In the genomic region with DNA sequence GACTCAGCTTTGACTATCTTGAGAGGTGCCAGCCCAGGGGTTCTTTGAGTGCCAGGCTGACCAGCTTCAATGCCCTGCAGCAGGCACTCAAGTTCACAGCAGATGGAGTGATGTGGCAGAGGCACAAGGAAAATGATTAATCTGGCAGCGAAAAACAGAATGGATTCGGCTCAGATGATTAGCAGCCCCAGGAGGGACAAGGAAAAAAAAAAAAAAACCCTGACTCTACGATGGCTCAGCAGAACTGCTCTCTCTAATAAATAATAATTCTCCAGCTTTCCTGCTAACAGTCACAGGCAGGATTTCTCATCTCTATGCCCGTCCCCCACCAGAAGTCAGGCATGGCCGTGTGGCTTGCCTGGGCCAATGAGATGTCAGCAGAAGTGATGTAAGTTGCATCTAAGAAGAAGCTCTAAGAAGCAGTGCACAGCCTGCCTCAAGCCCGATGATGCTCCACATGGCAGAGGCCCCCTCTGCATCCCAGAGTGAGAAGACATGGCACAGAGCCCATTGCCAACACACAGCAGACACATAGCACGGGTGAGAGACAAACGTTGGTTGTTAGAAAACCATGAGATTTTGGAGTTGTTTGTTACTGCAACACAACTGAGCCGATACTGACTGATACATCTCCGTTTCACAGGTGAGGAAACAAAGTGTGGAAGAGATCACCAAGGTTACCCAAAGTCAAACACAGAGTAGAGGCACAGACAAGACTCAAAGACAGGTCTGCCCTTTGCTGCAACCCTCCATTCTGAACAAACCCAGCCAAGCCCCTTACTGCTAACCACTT, we compare ENCODE assay signal across 10 cellular contexts.
A peak's percentile ranks its signal among the peaks of the same experiment; 100 is the strongest.
DNase-seq lines count a peak whose midpoint lies in the region; ATAC-seq and TF ChIP-seq lines count a peak whose summit lies in the region.
"Had no signal": no experiment of that assay in that cellular context is flagged by ENCODE, and none has a peak within 500 bp of the region (broad histone marks: within the 10 kb centered on the region; RNA-seq: fewer than 3 reads in every experiment).

No MANE protein-coding gene starts in this region.

- H3K4me1 ChIP-seq in stomach smooth muscle (ENCODE audit: control insufficient read depth, insufficient read depth, low read length) = peaks cover 56% of the 10 kb centered on the region

- no peak overlapping the region for H3K4me3 ChIP-seq in fibroblast of the aortic adventitia (ENCODE audit: low read depth, low read length)
- H3K4me3 ChIP-seq in stomach smooth muscle (ENCODE audit: low read length in 2 of 2) = peak overlapping the region in 1 of 2 donors; percentile 1
- H3K4me3 ChIP-seq in H7 (ENCODE audit: insufficient read depth, low read depth, low read length) = no peak overlapping the region

- no peak for ATAC-seq in GM21367 (IDR thresholded peaks at IDR 0.05; ENCODE audit: unreplicated experiment)
- no peak for ATAC-seq in HG03045 (IDR thresholded peaks at IDR 0.05; ENCODE audit: unreplicated experiment)
- ATAC-seq: activated T-helper 17 cell treated with anti-CD3 and anti-CD28 coated beads, Interleukin-2, amount 50 U/mL, for 72 hours had no signal

- H3K27me3 ChIP-seq in stomach smooth muscle (ENCODE audit: control insufficient read depth in 1 of 2, insufficient read depth in 2 of 2, low read length in 2 of 2) (no peaks in the 10 kb centered on the region), H7 (ENCODE audit: control insufficient read depth, insufficient read depth, low read length) (no peaks in the 10 kb centered on the region)

- peak overlapping the region; percentile 65 for H3K27ac ChIP-seq in RWPE1
- peak overlapping the region; percentile 94 for H3K27ac ChIP-seq in stomach smooth muscle (ENCODE audit: low read length)

- CTCF ChIA-PET in RWPE1 (lab: Yijun Ruan, JAX) = interaction anchor here (0.7 to 1.0 kb wide), 2 partner anchors 13 to 19 kb away, joined by 5 to 6 read pairs; no protein-coding TSS in a partner anchor

- DNase-seq in HCEC 1CT (peak; percentile 47), RWPE1 (ENCODE audit: low spot score) (peak; percentile 47), fibroblast of the aortic adventitia (ENCODE audit: low read depth) (peak; percentile 71), H7 (no peak), NCI-H2029 treated with DMSO at 0.1 percent for 48 hours (lab: John Stamatoyannopoulos, UW) (no peak)
- DNase-seq: NCI-H526 had no signal

- peaks cover 0 to 3% of the 10 kb centered on the region in 2 donors for H3K9me3 ChIP-seq in stomach smooth muscle (ENCODE audit: control insufficient read depth in 2 of 2, low read length in 2 of 2)

- TF ChIP-seq CTCF in RWPE1 (conservative IDR thresholded peaks at IDR 0.05; ENCODE audit: low read depth) (no peak), fibroblast of the aortic adventitia (IDR thresholded peaks at IDR 0.05; ENCODE audit: insufficient read depth, low read length) (no peak)

- H3K9ac ChIP-seq in stomach smooth muscle (ENCODE audit: low read length in 2 of 2) = peak overlapping the region in 1 of 2 donors; percentile 3

- H3K36me3 ChIP-seq in stomach smooth muscle (ENCODE audit: control insufficient read depth in 2 of 2, insufficient read depth in 2 of 2, low read length in 2 of 2) = peaks cover 0 to 3% of the 10 kb centered on the region in 2 donors
- H3K36me3 ChIP-seq in H7 (replicated peaks; ENCODE audit: control insufficient read depth, insufficient read depth, low read length) = no peaks in the 10 kb centered on the region

- POLR2A ChIA-PET in RWPE1 (lab: Yijun Ruan, JAX; ENCODE audit: low non-redundant PET) = interaction anchor here (0.7 kb wide), 1 partner anchor 332 kb away, joined by 4 read pairs; no protein-coding TSS in a partner anchor

Comparison
In these comparisons a context has a peak if more than half of its experiments do, and no peak if none do; other contexts are left out.
1. DNase-seq: peak in HCEC 1CT (single experiment), RWPE1 (single experiment) and fibroblast of the aortic adventitia (single experiment); none in H7 (single experiment) and NCI-H2029 treated with DMSO at 0.1 percent for 48 hours (single experiment).